Comparison of ENCODE assay signal across 8 cellular contexts in the genomic region with DNA sequence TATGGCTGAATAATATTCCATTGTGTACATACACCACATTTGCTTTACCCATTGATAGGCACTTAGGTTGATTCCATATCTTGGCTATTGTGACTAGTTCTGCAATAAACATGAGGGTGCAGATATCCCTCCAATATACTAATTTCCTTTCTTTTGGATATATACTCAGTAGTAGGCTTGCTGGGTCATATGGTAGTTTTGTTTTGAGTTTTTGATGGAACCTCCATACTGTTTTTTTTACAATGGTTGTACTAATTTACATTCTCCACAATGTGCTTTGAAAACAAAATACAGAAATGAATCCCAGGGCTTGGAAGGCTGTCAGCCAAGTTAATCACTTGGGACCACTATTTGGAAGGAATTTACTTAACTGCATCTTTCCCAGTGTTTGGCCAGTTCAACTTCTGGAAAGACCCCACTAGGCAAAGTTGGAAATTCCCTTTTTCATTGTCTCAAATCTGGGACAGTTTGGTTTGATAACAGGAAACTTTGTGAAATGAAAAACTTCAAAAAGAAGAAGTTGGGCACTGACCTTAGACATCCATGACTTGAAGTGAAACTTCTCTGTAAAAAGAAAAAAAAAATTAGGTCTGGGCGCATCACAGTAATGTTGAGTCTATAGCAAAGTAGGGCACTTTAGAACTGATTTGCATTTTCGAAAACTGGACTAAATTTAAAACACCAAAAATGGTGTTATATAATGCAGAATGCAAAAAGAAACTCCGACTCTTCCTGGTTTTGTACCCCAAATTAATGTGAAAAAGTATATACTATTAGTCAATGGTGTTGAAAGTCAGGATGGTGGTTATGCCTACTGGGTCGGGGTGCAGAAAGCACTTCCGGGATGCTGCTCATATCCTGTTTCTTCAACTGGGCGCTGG. TPM values are rescaled to one million over a fixed set of nuclear protein-coding genes. Genes with fewer than 3 reads are reported as not detected.
DNase-seq lines count a peak whose midpoint lies in the region; ATAC-seq and TF ChIP-seq lines count a peak whose summit lies in the region.

No MANE protein-coding gene starts in this region.

- H3K27me3 Mint-ChIP-seq in activated naive CD4-positive, alpha-beta T cell treated with anti-CD3 and anti-CD28 coated beads, Interleukin-2, amount 10 ng/mL, durations not matched to agents 7 days and 5 days: peaks cover 14% of the 10 kb centered on the region
- no peaks in the 10 kb centered on the region for H3K27me3 Mint-ChIP-seq in endothelial cell (ENCODE audit: unreplicated experiment)

- no peaks in the 10 kb centered on the region for H4K20me1 ChIP-seq in BLaER1

- peak overlapping the region; percentile 92 for H3K4me2 ChIP-seq in BLaER1

- in situ Hi-C loops in HAP-1 (cut with MboI; ENCODE audit: low sequenced_read_pairs): no loop called here

- TF ChIP-seq POLR2A in adrenal gland (IDR thresholded peaks at IDR 0.05): no peak

- peak overlapping the region; percentile 83 for H3K27ac Mint-ChIP-seq in activated naive CD4-positive, alpha-beta T cell treated with anti-CD3 and anti-CD28 coated beads, Interleukin-2, amount 10 ng/mL, durations not matched to agents 7 days and 5 days
- H3K27ac Mint-ChIP-seq in endothelial cell (ENCODE audit: unreplicated experiment): no peak overlapping the region

- H3K36me3 ChIP-seq in BLaER1 (peaks cover 22% of the 10 kb centered on the region), adrenal gland (replicated peaks in 1 of 2) (peaks cover 0 to 19% of the 10 kb centered on the region in 2 donors), HAP-1 (replicated peaks) (no peaks in the 10 kb centered on the region)

- peak overlapping the region; percentile 22 for H3K4me3 Mint-ChIP-seq in activated naive CD4-positive, alpha-beta T cell treated with anti-CD3 and anti-CD28 coated beads, Interleukin-2, amount 10 ng/mL, durations not matched to agents 7 days and 5 days
- H3K4me3 Mint-ChIP-seq in endothelial cell (ENCODE audit: unreplicated experiment): no peak overlapping the region

- TF ChIP-seq CTCF in adrenal gland (IDR thresholded peaks at IDR 0.05) (no peak), endothelial cell (IDR thresholded peaks at IDR 0.05; ENCODE audit: unreplicated experiment) (no peak)

- H3K27ac ChIP-seq in BLaER1 (peak overlapping the region; percentile 60; the same call in 1 of the 2 replicates), adrenal gland (peak overlapping the region in 2 of 5 donors; percentile 41 to 73)

- H3K9ac ChIP-seq in BLaER1: no peak overlapping the region

- H3K27me3 ChIP-seq in BLaER1: no peaks in the 10 kb centered on the region
- H3K27me3 ChIP-seq in adrenal gland: no peaks in the 10 kb centered on the region
- peaks cover 6% of the 10 kb centered on the region; the same call in 1 of the 2 replicates for H3K27me3 ChIP-seq in HAP-1 (ENCODE audit: low read depth)

- H3K4me1 Mint-ChIP-seq in activated naive CD4-positive, alpha-beta T cell treated with anti-CD3 and anti-CD28 coated beads, Interleukin-2, amount 10 ng/mL, durations not matched to agents 7 days and 5 days: peaks cover 69% of the 10 kb centered on the region
- H3K4me1 Mint-ChIP-seq in endothelial cell (ENCODE audit: unreplicated experiment): peaks cover 23% of the 10 kb centered on the region

- H3K36me3 Mint-ChIP-seq in activated naive CD4-positive, alpha-beta T cell treated with anti-CD3 and anti-CD28 coated beads, Interleukin-2, amount 10 ng/mL, durations not matched to agents 7 days and 5 days: peaks cover 44% of the 10 kb centered on the region
- H3K36me3 Mint-ChIP-seq in endothelial cell (ENCODE audit: low read depth, unreplicated experiment): no peaks in the 10 kb centered on the region

- 64 to 75% (median 72%) methylated on average over 6 of the region's 6 CpGs for WGBS in adrenal gland, 4 donors

- H3K9me3 ChIP-seq in BLaER1 (no peaks in the 10 kb centered on the region), adrenal gland (replicated peaks in 1 of 3) (no peaks in the 10 kb centered on the region), HAP-1 (no peaks in the 10 kb centered on the region)

- ATAC-seq in GM19035 (IDR thresholded peaks at IDR 0.05; ENCODE audit: unreplicated experiment) (peak; percentile 67), HG03108 (IDR thresholded peaks at IDR 0.05; ENCODE audit: unreplicated experiment) (peak; percentile 60)

- intact Hi-C loops in adrenal gland (cut with DNase I): no loop called here

- DNase-seq in activated naive CD4-positive, alpha-beta T cell treated with anti-CD3 and anti-CD28 coated beads, Interleukin-2, amount 10 ng/mL, durations not matched to agents 7 days and 5 days: peak; percentile 46
- DNase-seq in adrenal gland (no peak), HAP-1 (ENCODE audit: low spot score in 2 of 2) (no peak), endothelial cell (ENCODE audit: low spot score) (no peak), NCI-H2107 (lab: John Stamatoyannopoulos, UW) (no peak)

- H3K4me1 ChIP-seq in BLaER1 (peaks cover 77% of the 10 kb centered on the region), adrenal gland (replicated peaks in 1 of 2) (peaks cover 0 to 25% of the 10 kb centered on the region in 2 donors), HAP-1 (no peaks in the 10 kb centered on the region)

- H3K4me3 ChIP-seq in BLaER1 (no peak overlapping the region), adrenal gland (no peak overlapping the region), HAP-1 (no peak overlapping the region)

- peaks cover 4% of the 10 kb centered on the region for H3K9me3 Mint-ChIP-seq in activated naive CD4-positive, alpha-beta T cell treated with anti-CD3 and anti-CD28 coated beads, Interleukin-2, amount 10 ng/mL, durations not matched to agents 7 days and 5 days
- H3K9me3 Mint-ChIP-seq in endothelial cell (ENCODE audit: unreplicated experiment): no peaks in the 10 kb centered on the region

- CTCF ChIA-PET in activated naive CD4-positive, alpha-beta T cell treated with anti-CD3 and anti-CD28 coated beads, Interleukin-2, amount 10 ng/mL, durations not matched to agents 7 days and 5 days (lab: Charles Lee): no interaction called here

RNA-seq across cellular contexts. Expression of a gene that starts 6.0 kb away (rescaled TPM):
- total RNA-seq in adrenal gland: 100 to 1,000 TPM in 7 of 8 donors, 10 to 100 TPM in 1; 74.6 to 303 (median 155) TPM
- 100 to 1,000 TPM in 1 of 3 donors, 10 to 100 TPM in 2; 71.2 to 156 (median 89.7) TPM for polyA plus RNA-seq in adrenal gland
- total RNA-seq in endothelial cell (ENCODE audit: unreplicated experiment): 10.0 TPM
